ENCODE assay signal across 1 cellular context in the genomic region with DNA sequence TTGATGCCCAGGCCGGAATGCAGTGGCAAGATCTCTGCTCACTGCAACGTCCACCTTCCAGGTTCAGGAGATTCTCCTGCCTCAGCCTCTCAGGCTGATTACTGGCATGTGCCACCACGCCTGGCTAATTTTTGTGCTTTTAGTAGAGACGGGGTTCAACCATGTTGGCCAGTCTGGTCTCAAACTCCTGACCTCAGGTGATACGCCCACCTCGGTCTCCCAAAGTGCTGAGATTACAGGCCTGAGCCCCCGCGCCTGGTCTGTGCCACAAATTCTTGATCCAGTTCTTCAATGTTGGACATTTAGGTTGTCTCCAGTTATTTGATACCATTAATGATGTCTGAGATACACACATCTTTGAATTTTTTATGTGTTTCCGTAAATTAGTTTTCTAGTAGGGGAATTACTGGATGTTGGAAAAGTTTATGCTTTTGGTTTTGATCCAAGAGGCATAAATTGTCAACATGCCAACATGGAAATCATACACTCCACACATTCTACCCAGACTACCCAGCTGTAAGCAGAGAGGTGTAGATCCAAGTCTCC.
TF ChIP-seq lines count a peak whose summit lies in the region.

No MANE protein-coding gene starts in this region.

TF ChIP-seq in GM23338, 12 proteins besides CTCF, POLR2A, EP300 and RAD21 (continued from another document):
- TF ChIP-seq, protein P1, sequence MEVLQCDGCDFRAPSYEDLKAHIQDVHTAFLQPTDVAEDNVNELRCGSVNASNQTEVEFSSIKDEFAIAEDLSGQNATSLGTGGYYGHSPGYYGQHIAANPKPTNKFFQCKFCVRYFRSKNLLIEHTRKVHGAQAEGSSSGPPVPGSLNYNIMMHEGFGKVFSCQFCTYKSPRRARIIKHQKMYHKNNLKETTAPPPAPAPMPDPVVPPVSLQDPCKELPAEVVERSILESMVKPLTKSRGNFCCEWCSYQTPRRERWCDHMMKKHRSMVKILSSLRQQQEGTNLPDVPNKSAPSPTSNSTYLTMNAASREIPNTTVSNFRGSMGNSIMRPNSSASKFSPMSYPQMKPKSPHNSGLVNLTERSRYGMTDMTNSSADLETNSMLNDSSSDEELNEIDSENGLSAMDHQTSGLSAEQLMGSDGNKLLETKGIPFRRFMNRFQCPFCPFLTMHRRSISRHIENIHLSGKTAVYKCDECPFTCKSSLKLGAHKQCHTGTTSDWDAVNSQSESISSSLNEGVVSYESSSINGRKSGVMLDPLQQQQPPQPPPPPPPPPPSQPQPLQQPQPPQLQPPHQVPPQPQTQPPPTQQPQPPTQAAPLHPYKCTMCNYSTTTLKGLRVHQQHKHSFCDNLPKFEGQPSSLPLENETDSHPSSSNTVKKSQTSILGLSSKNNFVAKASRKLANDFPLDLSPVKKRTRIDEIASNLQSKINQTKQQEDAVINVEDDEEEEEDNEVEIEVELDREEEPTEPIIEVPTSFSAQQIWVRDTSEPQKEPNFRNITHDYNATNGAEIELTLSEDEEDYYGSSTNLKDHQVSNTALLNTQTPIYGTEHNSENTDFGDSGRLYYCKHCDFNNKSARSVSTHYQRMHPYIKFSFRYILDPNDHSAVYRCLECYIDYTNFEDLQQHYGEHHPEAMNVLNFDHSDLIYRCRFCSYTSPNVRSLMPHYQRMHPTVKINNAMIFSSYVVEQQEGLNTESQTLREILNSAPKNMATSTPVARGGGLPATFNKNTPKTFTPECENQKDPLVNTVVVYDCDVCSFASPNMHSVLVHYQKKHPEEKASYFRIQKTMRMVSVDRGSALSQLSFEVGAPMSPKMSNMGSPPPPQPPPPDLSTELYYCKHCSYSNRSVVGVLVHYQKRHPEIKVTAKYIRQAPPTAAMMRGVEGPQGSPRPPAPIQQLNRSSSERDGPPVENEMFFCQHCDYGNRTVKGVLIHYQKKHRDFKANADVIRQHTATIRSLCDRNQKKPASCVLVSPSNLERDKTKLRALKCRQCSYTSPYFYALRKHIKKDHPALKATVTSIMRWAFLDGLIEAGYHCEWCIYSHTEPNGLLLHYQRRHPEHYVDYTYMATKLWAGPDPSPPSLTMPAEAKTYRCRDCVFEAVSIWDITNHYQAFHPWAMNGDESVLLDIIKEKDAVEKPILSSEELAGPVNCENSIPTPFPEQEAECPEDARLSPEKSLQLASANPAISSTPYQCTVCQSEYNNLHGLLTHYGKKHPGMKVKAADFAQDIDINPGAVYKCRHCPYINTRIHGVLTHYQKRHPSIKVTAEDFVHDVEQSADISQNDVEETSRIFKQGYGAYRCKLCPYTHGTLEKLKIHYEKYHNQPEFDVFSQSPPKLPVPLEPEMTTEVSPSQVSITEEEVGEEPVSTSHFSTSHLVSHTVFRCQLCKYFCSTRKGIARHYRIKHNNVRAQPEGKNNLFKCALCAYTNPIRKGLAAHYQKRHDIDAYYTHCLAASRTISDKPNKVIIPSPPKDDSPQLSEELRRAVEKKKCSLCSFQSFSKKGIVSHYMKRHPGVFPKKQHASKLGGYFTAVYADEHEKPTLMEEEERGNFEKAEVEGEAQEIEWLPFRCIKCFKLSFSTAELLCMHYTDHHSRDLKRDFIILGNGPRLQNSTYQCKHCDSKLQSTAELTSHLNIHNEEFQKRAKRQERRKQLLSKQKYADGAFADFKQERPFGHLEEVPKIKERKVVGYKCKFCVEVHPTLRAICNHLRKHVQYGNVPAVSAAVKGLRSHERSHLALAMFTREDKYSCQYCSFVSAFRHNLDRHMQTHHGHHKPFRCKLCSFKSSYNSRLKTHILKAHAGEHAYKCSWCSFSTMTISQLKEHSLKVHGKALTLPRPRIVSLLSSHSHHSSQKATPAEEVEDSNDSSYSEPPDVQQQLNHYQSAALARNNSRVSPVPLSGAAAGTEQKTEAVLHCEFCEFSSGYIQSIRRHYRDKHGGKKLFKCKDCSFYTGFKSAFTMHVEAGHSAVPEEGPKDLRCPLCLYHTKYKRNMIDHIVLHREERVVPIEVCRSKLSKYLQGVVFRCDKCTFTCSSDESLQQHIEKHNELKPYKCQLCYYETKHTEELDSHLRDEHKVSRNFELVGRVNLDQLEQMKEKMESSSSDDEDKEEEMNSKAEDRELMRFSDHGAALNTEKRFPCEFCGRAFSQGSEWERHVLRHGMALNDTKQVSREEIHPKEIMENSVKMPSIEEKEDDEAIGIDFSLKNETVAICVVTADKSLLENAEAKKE (CRISPR knock-in tag; IDR thresholded peaks at IDR 0.05), result no peak
- TF ChIP-seq EZH2 (IDR thresholded peaks at IDR 0.05; ENCODE audit: low read depth, unreplicated experiment), result no peak
- no peak for TF ChIP-seq JUNB (IDR thresholded peaks at IDR 0.05; ENCODE audit: unreplicated experiment)
- TF ChIP-seq, protein P2, sequence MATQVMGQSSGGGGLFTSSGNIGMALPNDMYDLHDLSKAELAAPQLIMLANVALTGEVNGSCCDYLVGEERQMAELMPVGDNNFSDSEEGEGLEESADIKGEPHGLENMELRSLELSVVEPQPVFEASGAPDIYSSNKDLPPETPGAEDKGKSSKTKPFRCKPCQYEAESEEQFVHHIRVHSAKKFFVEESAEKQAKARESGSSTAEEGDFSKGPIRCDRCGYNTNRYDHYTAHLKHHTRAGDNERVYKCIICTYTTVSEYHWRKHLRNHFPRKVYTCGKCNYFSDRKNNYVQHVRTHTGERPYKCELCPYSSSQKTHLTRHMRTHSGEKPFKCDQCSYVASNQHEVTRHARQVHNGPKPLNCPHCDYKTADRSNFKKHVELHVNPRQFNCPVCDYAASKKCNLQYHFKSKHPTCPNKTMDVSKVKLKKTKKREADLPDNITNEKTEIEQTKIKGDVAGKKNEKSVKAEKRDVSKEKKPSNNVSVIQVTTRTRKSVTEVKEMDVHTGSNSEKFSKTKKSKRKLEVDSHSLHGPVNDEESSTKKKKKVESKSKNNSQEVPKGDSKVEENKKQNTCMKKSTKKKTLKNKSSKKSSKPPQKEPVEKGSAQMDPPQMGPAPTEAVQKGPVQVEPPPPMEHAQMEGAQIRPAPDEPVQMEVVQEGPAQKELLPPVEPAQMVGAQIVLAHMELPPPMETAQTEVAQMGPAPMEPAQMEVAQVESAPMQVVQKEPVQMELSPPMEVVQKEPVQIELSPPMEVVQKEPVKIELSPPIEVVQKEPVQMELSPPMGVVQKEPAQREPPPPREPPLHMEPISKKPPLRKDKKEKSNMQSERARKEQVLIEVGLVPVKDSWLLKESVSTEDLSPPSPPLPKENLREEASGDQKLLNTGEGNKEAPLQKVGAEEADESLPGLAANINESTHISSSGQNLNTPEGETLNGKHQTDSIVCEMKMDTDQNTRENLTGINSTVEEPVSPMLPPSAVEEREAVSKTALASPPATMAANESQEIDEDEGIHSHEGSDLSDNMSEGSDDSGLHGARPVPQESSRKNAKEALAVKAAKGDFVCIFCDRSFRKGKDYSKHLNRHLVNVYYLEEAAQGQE (IDR thresholded peaks at IDR 0.05; ENCODE audit: unreplicated experiment), result no peak
